Comparison of ENCODE assay signal across 18 cellular contexts in the genomic region with DNA sequence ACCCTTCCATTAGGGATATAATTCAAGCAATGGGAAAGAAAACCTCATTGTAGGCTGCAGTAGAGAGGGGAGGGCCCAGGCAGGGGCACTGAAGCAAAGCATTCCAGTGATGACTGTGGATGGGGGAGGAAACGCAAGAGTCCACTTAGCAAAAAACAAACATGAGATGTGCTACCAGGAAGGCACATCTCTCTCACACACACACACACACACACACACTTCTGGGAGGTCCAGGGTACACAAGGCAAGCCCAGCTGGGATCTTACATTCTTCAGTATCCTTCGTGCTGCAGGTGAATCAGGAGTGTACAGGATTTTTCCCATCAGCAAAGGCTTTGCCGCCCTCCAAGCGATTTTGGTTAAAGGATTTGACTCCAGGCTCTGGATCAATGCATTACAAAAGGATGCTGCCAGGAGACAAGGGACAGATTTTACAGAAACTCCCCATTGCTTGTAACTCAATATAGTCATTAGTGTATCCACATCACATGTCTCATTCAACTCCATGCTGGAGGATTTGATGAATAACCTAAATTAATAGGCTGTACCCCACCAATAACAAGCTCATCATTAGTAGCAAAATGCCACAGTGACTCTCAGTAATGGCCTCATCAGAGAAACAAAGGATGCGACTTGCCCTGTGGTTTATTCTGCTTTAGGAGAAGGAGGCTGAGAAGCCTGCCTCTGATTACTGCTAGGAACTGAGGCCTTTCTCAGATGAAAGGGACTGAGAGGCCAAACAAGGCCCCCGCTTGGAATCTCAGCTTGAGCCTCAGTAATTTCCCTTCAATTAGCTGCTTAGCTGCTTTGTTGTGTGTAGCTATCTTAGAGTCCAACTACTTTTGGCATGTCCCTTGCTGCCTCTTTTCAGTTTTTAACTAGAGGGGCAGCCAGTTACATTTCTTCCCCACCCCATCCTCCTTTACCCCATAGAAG. TPM values are rescaled to one million over a fixed set of nuclear protein-coding genes. Genes with fewer than 3 reads are reported as not detected.
DNase-seq lines count a peak whose midpoint lies in the region; ATAC-seq and TF ChIP-seq lines count a peak whose summit lies in the region.
"Had no signal": no experiment of that assay in that cellular context is flagged by ENCODE, and none has a peak within 500 bp of the region (broad histone marks: within the 10 kb centered on the region; RNA-seq: fewer than 3 reads in every experiment).

No MANE protein-coding gene starts in this region.

- dilution Hi-C loops in IMR-90 (cut with HindIII; ENCODE audit: low sequenced_read_pairs, unreplicated experiment), result no loop called here

- H4K5ac ChIP-seq in IMR-90 (ENCODE audit: low read depth, low read length), result peak overlapping the region; percentile 7; the same call in 1 of the 2 replicates

- H2BK5ac ChIP-seq in IMR-90 (ENCODE audit: low read depth, low read length, poor library complexity, severe bottlenecking), result no peak overlapping the region

- ATAC-seq in IMR-90 (ENCODE audit: low read depth) (peak; percentile 66), HG02981 (IDR thresholded peaks at IDR 0.05; ENCODE audit: unreplicated experiment) (no peak)

- CTCF ChIA-PET in IMR-90 (lab: Yijun Ruan, JAX), result interaction anchor here (0.9 to 1.7 kb wide), 2 partner anchors 9 to 256 kb away, joined by 3 to 5 read pairs; no protein-coding TSS in a partner anchor

- no peak for TF ChIP-seq POLR2A in IMR-90 (IDR thresholded peaks at IDR 0.05; ENCODE audit: low read depth, low read length)

- no peak for TF ChIP-seq RAD21 in IMR-90 (IDR thresholded peaks at IDR 0.05; ENCODE audit: low read length)

- no peak overlapping the region for H3K18ac ChIP-seq in IMR-90 (ENCODE audit: low read depth, low read length)

- no peak overlapping the region for H2AK9ac ChIP-seq in IMR-90 (replicated peaks; ENCODE audit: low read depth, low read length, poor library complexity)

- H3K4me3 ChIP-seq in IMR-90 (ENCODE audit: insufficient read depth, low read depth, low read length) (no peak overlapping the region), ectodermal cell (ENCODE audit: insufficient read depth, low read depth, low read length) (no peak overlapping the region), neuron (ENCODE audit: low read length) (no peak overlapping the region)
- H3K4me3 ChIP-seq: coronary artery, esophagus squamous epithelium had no signal

- intact Hi-C loops in IMR-90 (cut with micrococcal nuclease), result no loop called here

- no peaks in the 10 kb centered on the region for H4K20me1 ChIP-seq in IMR-90 (ENCODE audit: insufficient read depth, low read length)

- H2BK120ac ChIP-seq in IMR-90 (ENCODE audit: low read depth, low read length), result no peak overlapping the region

- H2BK20ac ChIP-seq in IMR-90 (ENCODE audit: low read depth, low read length), result no peak overlapping the region; the same call in 1 of the 2 replicates

- no peak overlapping the region for H4K8ac ChIP-seq in IMR-90 (ENCODE audit: low read depth in 2 of 2, low read length in 2 of 2)

- no peak overlapping the region for H3K9ac ChIP-seq in IMR-90 (ENCODE audit: low read depth, low read length)

- H3K9me1 ChIP-seq in IMR-90 (ENCODE audit: insufficient read depth, low read length), result no peaks in the 10 kb centered on the region

- BruUV-seq in IMR-90 (replicated peaks; lab: Mats Ljungman, UMichigan), result no TSS peak

- peaks cover 6% of the 10 kb centered on the region for H3K4me1 ChIP-seq in IMR-90 (ENCODE audit: control insufficient read depth, insufficient read depth, low read length)
- peaks cover 19% of the 10 kb centered on the region for H3K4me1 ChIP-seq in ectodermal cell (ENCODE audit: control insufficient read depth, insufficient read depth, low read length)
- peaks cover 17% of the 10 kb centered on the region for H3K4me1 ChIP-seq in neuron (ENCODE audit: insufficient read depth, low read length)

- in situ Hi-C loops in Caki2 (cut with HindIII; ENCODE audit: low pct_unique_long_range_greater_than_20kb, low sequenced_read_pairs), result no loop called here
- in situ Hi-C loops in IMR-90 (cut with MboI; ENCODE audit: low sequenced_read_pairs), result no loop called here

- no peak overlapping the region for H3K4me2 ChIP-seq in IMR-90 (ENCODE audit: low read depth, low read length)

- peak; percentile 78 for DNase-seq in Caki2 (ENCODE audit: low read depth)
- no peak for DNase-seq in IMR-90
- no peak for DNase-seq in SHP77 (lab: John Stamatoyannopoulos, UW)
- DNase-seq in NOMO-1 treated with dmso at 0.1 percent for 144 hours (lab: John Stamatoyannopoulos, UW; ENCODE audit: unreplicated experiment), result no peak
- no peak for DNase-seq in activated CD4-positive, alpha-beta T cell treated with anti-CD3 and anti-CD28 coated beads for 4 hours
- DNase-seq: activated CD4-positive, alpha-beta T cell treated with anti-CD3 and anti-CD28 coated beads, Interleukin-2, amount 50 U/mL, for 1 hour; activated T-cell treated with anti-CD3 and anti-CD28 coated beads, Interleukin-2, amount 50 U/mL, for 48 hours; esophagus squamous epithelium; mesendoderm; NCI-H1436 treated with DMSO at 0.1 percent for 48 hours; NCI-H82; occipital lobe; Right ventricle myocardium superior; T1000 had no signal

- H3K14ac ChIP-seq in IMR-90 (replicated peaks; ENCODE audit: low read depth, low read length), result no peak overlapping the region

- no peaks in the 10 kb centered on the region for H3K36me3 ChIP-seq in IMR-90 (ENCODE audit: control insufficient read depth, insufficient read depth, low read length)
- no peaks in the 10 kb centered on the region for H3K36me3 ChIP-seq in ectodermal cell (ENCODE audit: control insufficient read depth, insufficient read depth, low read length)
- H3K36me3 ChIP-seq in neuron (ENCODE audit: insufficient read depth, low read length), result no peaks in the 10 kb centered on the region
- H3K36me3 ChIP-seq: esophagus squamous epithelium had no signal

- POLR2A ChIA-PET in IMR-90 (lab: Charles Lee; ENCODE audit: unreplicated experiment), result no interaction called here

- WGBS in IMR-90 (ENCODE audit: extremely low coverage in 2 of 2, insufficient read length in 1 of 2), 2 experiments, result 100% methylated on average over 2 of the region's 6 CpGs; no CpG with 5 or more reads in 1 of the 2 experiments
- 40 to 47% methylated on average over 6 of the region's 6 CpGs for WGBS in ectodermal cell, 2 experiments

- no peak for TF ChIP-seq CTCF in IMR-90 (conservative IDR thresholded peaks at IDR 0.05; ENCODE audit: low read depth, low read length)

- H3K79me1 ChIP-seq in IMR-90 (ENCODE audit: low read depth in 1 of 2, low read length in 2 of 2), result no peaks in the 10 kb centered on the region

- no peak overlapping the region for H2AK5ac ChIP-seq in IMR-90 (ENCODE audit: low read depth, low read length)

- no peaks in the 10 kb centered on the region for H3K9me3 ChIP-seq in IMR-90 (ENCODE audit: control insufficient read depth, insufficient read depth, low read length)
- no peaks in the 10 kb centered on the region for H3K9me3 ChIP-seq in ectodermal cell (ENCODE audit: control insufficient read depth, low read length)
- no peaks in the 10 kb centered on the region for H3K9me3 ChIP-seq in neuron (ENCODE audit: low read length)
- H3K9me3 ChIP-seq: esophagus squamous epithelium had no signal

- no peak overlapping the region for H3K4ac ChIP-seq in IMR-90 (ENCODE audit: low read depth, low read length)

- H3K23ac ChIP-seq in IMR-90 (ENCODE audit: low read depth, low read length), result no peak overlapping the region

- H2AFZ ChIP-seq in IMR-90 (replicated peaks; ENCODE audit: low read length, poor library complexity) (no peak overlapping the region), neuron (ENCODE audit: low read depth, low read length) (peak overlapping the region; percentile 22)

- no peak overlapping the region for H2BK15ac ChIP-seq in IMR-90 (ENCODE audit: low read depth, low read length)

- H3K56ac ChIP-seq in IMR-90 (ENCODE audit: extremely low read depth, insufficient read depth, low read length), result no peak overlapping the region

- H3K27me3 ChIP-seq in IMR-90 (ENCODE audit: control insufficient read depth, insufficient read depth, low read length) (no peaks in the 10 kb centered on the region; the same call in 1 of the 2 replicates), ectodermal cell (ENCODE audit: control insufficient read depth, insufficient read depth, low read length, poor library complexity, severe bottlenecking) (peaks cover 25% of the 10 kb centered on the region), neuron (ENCODE audit: insufficient read depth, low read length) (no peaks in the 10 kb centered on the region)
- H3K27me3 ChIP-seq: esophagus squamous epithelium had no signal

- no peak overlapping the region for H4K91ac ChIP-seq in IMR-90 (ENCODE audit: insufficient read depth, low read depth, low read length)

- H3K27ac ChIP-seq in IMR-90 (ENCODE audit: insufficient read depth, low read length) (no peak overlapping the region), ectodermal cell (ENCODE audit: insufficient read depth, low read depth, low read length, poor library complexity, severe bottlenecking) (peak overlapping the region; percentile 56)
- H3K27ac ChIP-seq: coronary artery, esophagus squamous epithelium had no signal

TF ChIP-seq in IMR-90, 13 proteins besides CTCF, POLR2A, EP300 and RAD21 (continues in another document):
- TF ChIP-seq, protein P1, sequence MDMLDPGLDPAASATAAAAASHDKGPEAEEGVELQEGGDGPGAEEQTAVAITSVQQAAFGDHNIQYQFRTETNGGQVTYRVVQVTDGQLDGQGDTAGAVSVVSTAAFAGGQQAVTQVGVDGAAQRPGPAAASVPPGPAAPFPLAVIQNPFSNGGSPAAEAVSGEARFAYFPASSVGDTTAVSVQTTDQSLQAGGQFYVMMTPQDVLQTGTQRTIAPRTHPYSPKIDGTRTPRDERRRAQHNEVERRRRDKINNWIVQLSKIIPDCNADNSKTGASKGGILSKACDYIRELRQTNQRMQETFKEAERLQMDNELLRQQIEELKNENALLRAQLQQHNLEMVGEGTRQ (IDR thresholded peaks at IDR 0.05; ENCODE audit: low read depth, low read length), result no peak
- TF ChIP-seq CHD1 (IDR thresholded peaks at IDR 0.05; ENCODE audit: low read depth, low read length) (no peak), RCOR1 (IDR thresholded peaks at IDR 0.05; ENCODE audit: insufficient replicate concordance, low read length) (no peak), MXI1 (IDR thresholded peaks at IDR 0.05; ENCODE audit: borderline replicate concordance, low read depth, low read length) (no peak), CEBPB (IDR thresholded peaks at IDR 0.05; ENCODE audit: low read depth, low read length) (no peak), MAZ (IDR thresholded peaks at IDR 0.05; ENCODE audit: borderline replicate concordance, low read depth, low read length) (no peak), NFE2L2 (IDR thresholded peaks at IDR 0.05; ENCODE audit: low read depth, low read length) (no peak)

RNA-seq across cellular contexts. Expression of a gene that starts 41.6 kb away (rescaled TPM):
- total RNA-seq in Caki2 (2014; rRNA removed; shearing (Covaris generic); ENCODE audit: low replicate concordance), result not detected in 2 replicates
- total RNA-seq in IMR-90 (2012; rRNA removed), result under 0.01 TPM in 2 replicates
- 0.11 and 0.36 TPM in 2 replicates for polyA plus RNA-seq in IMR-90 (2012; rRNA removed)
- 0.01 and 0.07 TPM in 2 replicates for polyA plus RNA-seq in IMR-90 (2012; cell fraction: cytosol; rRNA removed)
- polyA plus RNA-seq in IMR-90 (2012; cell fraction: nucleus; rRNA removed; ENCODE audit: low replicate concordance), result 0.40 and 0.99 TPM in 2 replicates
- 0.43 TPM for polyA plus RNA-seq in ectodermal cell (2013, experiment 1 of 4)
- 0.36 TPM for polyA plus RNA-seq in ectodermal cell (2013, experiment 2 of 4)
- 0.27 TPM for polyA plus RNA-seq in ectodermal cell (2013, experiment 3 of 4)
- polyA plus RNA-seq in ectodermal cell (2013, experiment 4 of 4), result 0.41 TPM
